Comparison of ENCODE assay signal across 27 cellular contexts in genomic region chr5:80242849-80243248, GRCh38.
"Had no signal": no experiment of that assay in that cellular context is flagged by ENCODE, and none has a peak within 500 bp of the region (broad histone marks: within the 10 kb centered on the region; RNA-seq: fewer than 3 reads in every experiment).

No MANE protein-coding gene starts in this region.

- H3K27me3 Mint-ChIP-seq: activated CD4-positive, alpha-beta T cell treated with anti-CD3 and anti-CD28 coated beads for 36 hours; activated naive CD4-positive, alpha-beta T cell treated with anti-CD3 and anti-CD28 coated beads, Interleukin-2, amount 50 U/mL, for 24 hours; central memory CD8-positive, alpha-beta T cell; natural killer cell treated with Interleukin-12 subunit alpha and Interleukin-12 subunit beta and Interleukin-15 and Interleukin-18, amount 100 ng/mL, for 72 hours had no signal

- H3K4me2 ChIP-seq: hepatocyte had no signal

- H3K4me3 Mint-ChIP-seq: activated CD4-positive, alpha-beta T cell treated with anti-CD3 and anti-CD28 coated beads for 36 hours; activated naive CD4-positive, alpha-beta T cell treated with anti-CD3 and anti-CD28 coated beads, Interleukin-2, amount 50 U/mL, for 24 hours; central memory CD8-positive, alpha-beta T cell; immature natural killer cell; mesothelial cell of epicardium; natural killer cell treated with Interleukin-12 subunit alpha and Interleukin-12 subunit beta and Interleukin-15 and Interleukin-18, amount 100 ng/mL, for 72 hours; WTC11 had no signal

- DNase-seq: activated CD4-positive, alpha-beta T cell treated with anti-CD3 and anti-CD28 coated beads for 36 hours; activated CD4-positive, alpha-beta T cell treated with anti-CD3 and anti-CD28 coated beads, Interleukin-2, amount 50 U/mL, for 4 hours; activated effector memory CD4-positive, alpha-beta T cell treated with Interleukin-2 at 50 U/mL for 16 hours; activated T-cell treated with anti-CD3 and anti-CD28 coated beads, Interleukin-2, amount 50 U/mL, for 48 hours; effector memory CD4-positive, alpha-beta T cell; glutamatergic neuron; immature natural killer cell; left ventricle myocardium inferior; mammary epithelial cell; ovary; psoas muscle; stimulated activated CD4-positive, alpha-beta T cell treated with anti-CD3 and anti-CD28 coated beads, Interleukin-4, amount 100 ng/mL, for 24 hours; stimulated activated naive CD8-positive, alpha-beta T cell treated with anti-CD3 and anti-CD28 coated beads, Interleukin-15, Interleukin-2, amounts not matched to agents 100 U/mL and 50 U/mL, for 24 hours; T-helper 1 cell; T-helper 9 cell; transverse colon had no signal

- H3K27ac Mint-ChIP-seq: activated CD4-positive, alpha-beta T cell treated with anti-CD3 and anti-CD28 coated beads for 36 hours; activated naive CD4-positive, alpha-beta T cell treated with anti-CD3 and anti-CD28 coated beads, Interleukin-2, amount 50 U/mL, for 24 hours; immature natural killer cell; mesothelial cell of epicardium; natural killer cell treated with Interleukin-12 subunit alpha and Interleukin-12 subunit beta and Interleukin-15 and Interleukin-18, amount 100 ng/mL, for 72 hours; WTC11 had no signal

- H3K4me3 ChIP-seq: breast epithelium, esophagus muscularis mucosa, hepatocyte, left ventricle myocardium inferior, ovary, psoas muscle, right atrium auricular region, transverse colon, vagina had no signal

- H3K27me3 ChIP-seq: breast epithelium, esophagus muscularis mucosa, hepatocyte, neutrophil, ovary, right atrium auricular region, transverse colon, vagina had no signal

- ATAC-seq: activated CD4-positive, alpha-beta T cell treated with anti-CD3 and anti-CD28 coated beads for 36 hours; natural killer cell treated with Interleukin-12 subunit alpha and Interleukin-12 subunit beta and Interleukin-15 and Interleukin-18, amount 100 ng/mL, for 72 hours; psoas muscle; stimulated activated naive CD8-positive, alpha-beta T cell treated with anti-CD3 and anti-CD28 coated beads, Interleukin-15, Interleukin-2, amounts not matched to agents 100 U/mL and 50 U/mL, for 24 hours; WTC11 had no signal

- H3K36me3 ChIP-seq: breast epithelium, neutrophil, ovary, right atrium auricular region, vagina had no signal

- H3K9me3 ChIP-seq: breast epithelium, neutrophil, ovary, vagina had no signal

- H3K27ac ChIP-seq: breast epithelium, esophagus muscularis mucosa, hepatocyte, left ventricle myocardium inferior, neutrophil, ovary, psoas muscle, right atrium auricular region, transverse colon, vagina had no signal
